Comparison of ENCODE assay signal across 9 cellular contexts in genomic region chr19:18063463-18063862, GRCh38. TPM values are rescaled to one million over a fixed set of nuclear protein-coding genes. Genes with fewer than 3 reads are reported as not detected.
DNase-seq lines count a peak whose midpoint lies in the region; ATAC-seq and TF ChIP-seq lines count a peak whose summit lies in the region.
"Had no signal": no experiment of that assay in that cellular context is flagged by ENCODE, and none has a peak within 500 bp of the region (broad histone marks: within the 10 kb centered on the region; RNA-seq: fewer than 3 reads in every experiment).

No MANE protein-coding gene starts in this region.

- no peaks in the 10 kb centered on the region for H3K36me3 Mint-ChIP-seq in endothelial cell (ENCODE audit: low read depth, unreplicated experiment)

- H3K4me2 ChIP-seq in OCI-LY7 (ENCODE audit: low read length) = no peak overlapping the region
- H3K4me2 ChIP-seq: BLaER1 had no signal

- peaks cover 10% of the 10 kb centered on the region for H3K27me3 Mint-ChIP-seq in endothelial cell (ENCODE audit: unreplicated experiment)

- no peaks in the 10 kb centered on the region for H3K4me1 Mint-ChIP-seq in endothelial cell (ENCODE audit: unreplicated experiment)

- peaks cover 31% of the 10 kb centered on the region for H3K36me3 ChIP-seq in OCI-LY7 (ENCODE audit: insufficient read depth, low read length)
- H3K36me3 ChIP-seq: BLaER1 had no signal

- H3K4me3 ChIP-seq in OCI-LY7 (ENCODE audit: low read depth, low read length, poor library complexity, severe bottlenecking) = no peak overlapping the region
- H3K4me3 ChIP-seq: BLaER1 had no signal

- POLR2A ChIA-PET in OCI-LY7 (lab: Charles Lee) = no interaction called here

- DNase-seq in activated T-cell treated with anti-CD3 and anti-CD28 coated beads for 48 hours (ENCODE audit: low read depth) (peak; percentile 31), OCI-LY7 (ENCODE audit: low spot score) (no peak), endothelial cell (ENCODE audit: low spot score) (peak; percentile 33), MV-4-11 (lab: John Stamatoyannopoulos, UW) (no peak), NOMO-1 treated with dmso at 0.1 percent for 144 hours (lab: John Stamatoyannopoulos, UW; ENCODE audit: unreplicated experiment) (no peak)
- no peak for DNase-seq in activated T-cell treated with anti-CD3 and anti-CD28 coated beads, Interleukin-2, amount 50 U/mL, for 48 hours
- peak; percentile 55 for DNase-seq in stimulated activated naive CD8-positive, alpha-beta T cell treated with anti-CD3 and anti-CD28 coated beads, Interleukin-15, Interleukin-2, amounts not matched to agents 100 U/mL and 50 U/mL, for 24 hours

- H3K4me3 Mint-ChIP-seq in endothelial cell (ENCODE audit: unreplicated experiment) = no peak overlapping the region

- H4K20me1 ChIP-seq in OCI-LY7 (ENCODE audit: insufficient read depth, low read length) = no peaks in the 10 kb centered on the region
- H4K20me1 ChIP-seq: BLaER1 had no signal

- no peak overlapping the region for H3K27ac Mint-ChIP-seq in endothelial cell (ENCODE audit: unreplicated experiment)

- H3K9me3 ChIP-seq in OCI-LY7 (ENCODE audit: low read length) = no peaks in the 10 kb centered on the region
- H3K9me3 ChIP-seq: BLaER1 had no signal

- TF ChIP-seq CTCF in OCI-LY7 (conservative IDR thresholded peaks at IDR 0.05; ENCODE audit: low read length) = peak; percentile 60
- TF ChIP-seq CTCF in endothelial cell (IDR thresholded peaks at IDR 0.05; ENCODE audit: unreplicated experiment) = peak; percentile 22

- H3K9me3 Mint-ChIP-seq in endothelial cell (ENCODE audit: unreplicated experiment) = no peaks in the 10 kb centered on the region

- CTCF ChIA-PET in OCI-LY7 (lab: Charles Lee; ENCODE audit: unreplicated experiment) = no interaction called here

- H2AFZ ChIP-seq in OCI-LY7 (ENCODE audit: low read length) = no peak overlapping the region

- no peak for ATAC-seq in stimulated activated naive CD8-positive, alpha-beta T cell treated with anti-CD3 and anti-CD28 coated beads, Interleukin-15, Interleukin-2, amounts not matched to agents 100 U/mL and 50 U/mL, for 24 hours
- ATAC-seq in GM19035 (IDR thresholded peaks at IDR 0.05; ENCODE audit: unreplicated experiment) = no peak

- no TSS peak for BruUV-seq in OCI-LY7 (replicated peaks; lab: Mats Ljungman, UMichigan)

- H3K9me2 ChIP-seq in OCI-LY7 (ENCODE audit: insufficient read depth, low read length) = no peaks in the 10 kb centered on the region

- H3K27ac ChIP-seq in OCI-LY7 (ENCODE audit: low read depth, low read length, poor library complexity, severe bottlenecking) = no peak overlapping the region
- H3K27ac ChIP-seq: BLaER1 had no signal

- intact Hi-C loops in OCI-LY7 (cut with micrococcal nuclease; ENCODE audit: unreplicated experiment) = no loop called here

- no peaks in the 10 kb centered on the region for H3K79me2 ChIP-seq in OCI-LY7 (ENCODE audit: insufficient read depth, low read depth, low read length)

- peaks cover 6% of the 10 kb centered on the region for H3K4me1 ChIP-seq in OCI-LY7 (ENCODE audit: insufficient read depth, low read length, poor library complexity, severe bottlenecking)

RNA-seq across cellular contexts. Expression of gene IL12RB1, which starts 23.3 kb away (rescaled TPM):
- total RNA-seq in OCI-LY7 (2014; rRNA removed; shearing (Covaris generic)) = 6.0 and 7.7 TPM in 2 replicates
- total RNA-seq in OCI-LY7 (2022) (26.0 and 41.7 TPM in 2 replicates), endothelial cell (ENCODE audit: unreplicated experiment) (not detected)

RNA-seq across cellular contexts. Expression of gene MAST3, which starts 34.1 kb away (rescaled TPM):
- 14.3 and 14.8 TPM in 2 replicates for total RNA-seq in OCI-LY7 (2014; rRNA removed; shearing (Covaris generic))
- total RNA-seq in OCI-LY7 (2022) (31.0 and 31.4 TPM in 2 replicates), endothelial cell (ENCODE audit: unreplicated experiment) (3.9 TPM)

RNA-seq across cellular contexts. Expression of gene ARRDC2, which starts 55.5 kb away (rescaled TPM):
- total RNA-seq in OCI-LY7 (2014; rRNA removed; shearing (Covaris generic)) = 27.3 and 30.7 TPM in 2 replicates
- 30.6 and 30.7 TPM in 2 replicates for total RNA-seq in OCI-LY7 (2022)
- total RNA-seq in endothelial cell (ENCODE audit: unreplicated experiment) = 2.8 TPM

Comparison
In these comparisons a context has a peak if more than half of its experiments do, and no peak if none do; other contexts are left out.
1. DNase-seq: peak in activated T-cell treated with anti-CD3 and anti-CD28 coated beads for 48 hours (single experiment), endothelial cell (single experiment) and stimulated activated naive CD8-positive, alpha-beta T cell treated with anti-CD3 and anti-CD28 coated beads, Interleukin-15, Interleukin-2, amounts not matched to agents 100 U/mL and 50 U/mL, for 24 hours (single experiment); none in activated T-cell treated with anti-CD3 and anti-CD28 coated beads, Interleukin-2, amount 50 U/mL, for 48 hours (0 of 2), OCI-LY7 (single experiment), MV-4-11 (single experiment) and NOMO-1 treated with dmso at 0.1 percent for 144 hours (single experiment).